Comparison of ENCODE assay signal across 6 cellular contexts in the genomic region with DNA sequence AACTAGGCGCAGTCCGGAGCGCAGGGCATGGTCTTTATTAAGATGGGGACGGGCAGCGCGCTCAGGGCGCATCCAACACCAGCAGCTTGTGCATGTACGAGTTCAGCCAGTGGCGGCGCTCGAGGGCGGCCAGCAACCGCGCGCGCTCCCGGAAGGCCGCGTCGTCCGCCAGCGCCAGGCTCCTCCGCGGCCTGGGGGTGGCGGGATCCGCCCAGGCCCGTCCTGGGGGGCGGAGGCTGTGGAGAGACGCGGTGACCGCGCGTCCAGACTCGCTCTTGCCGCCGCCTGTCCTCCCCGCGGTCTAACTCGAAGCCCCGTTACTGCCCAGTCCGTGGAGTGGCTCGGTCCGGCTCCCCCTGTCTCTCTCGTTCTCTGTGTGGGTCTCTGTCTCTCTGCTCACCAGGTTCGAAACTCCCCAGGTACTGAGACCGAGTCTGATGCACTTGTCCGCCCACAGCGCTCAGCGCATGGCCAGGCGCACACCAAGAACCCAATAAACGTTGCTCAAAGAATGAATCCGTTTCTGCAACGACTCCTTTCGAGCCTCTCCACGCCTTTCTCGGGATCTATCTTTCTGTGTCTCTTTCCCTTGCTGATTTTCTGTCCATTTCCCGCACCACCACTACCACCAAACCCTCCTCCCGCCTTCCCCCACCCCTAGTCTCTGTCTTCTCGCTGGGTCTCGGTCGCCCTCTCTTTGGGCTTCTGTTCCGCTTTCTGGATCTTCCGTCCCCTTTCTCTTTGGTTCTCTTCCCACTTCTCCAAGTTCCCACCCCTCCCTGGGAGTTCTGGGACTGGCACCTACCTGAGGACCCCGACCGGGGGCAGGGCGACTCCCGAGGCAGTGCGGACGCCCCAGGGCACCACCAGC. TPM values are rescaled to one million over a fixed set of nuclear protein-coding genes. Genes with fewer than 3 reads are reported as not detected.
DNase-seq lines count a peak whose midpoint lies in the region; ATAC-seq, FAIRE-seq and TF ChIP-seq lines count a peak whose summit lies in the region.

No MANE protein-coding gene starts in this region.

- WGBS in HepG2 (ENCODE audit: low lambda C conversion rate) = 22% methylated on average over 35 of the region's 69 CpGs

- peak; percentile 41 for TF ChIP-seq CTCF in HepG2 (CRISPR knock-in tag; IDR thresholded peaks at IDR 0.05)

- peaks cover 75% of the 10 kb centered on the region for H3K27me3 Mint-ChIP-seq in activated T-helper 17 cell treated with anti-CD3 and anti-CD28 coated beads, Interleukin-2, amount 50 U/mL, for 72 hours

- H3K27me3 ChIP-seq in HepG2 (ENCODE audit: control insufficient read depth in 1 of 2, insufficient read depth in 2 of 2, low read length in 2 of 2) = peaks cover 16 to 87% of the 10 kb centered on the region in 2 experiments

- no peaks in the 10 kb centered on the region for H3K36me3 ChIP-seq in HepG2 (replicated peaks in 1 of 2; ENCODE audit: control insufficient read depth in 1 of 2, insufficient read depth in 2 of 2, low read length in 2 of 2)

- 0 out of 2 replicates have a peak, but pooled peaks cover 6% of the 10 kb centered on the region for H3K4me1 ChIP-seq in HepG2 (ENCODE audit: insufficient read depth, low read length)

- peak overlapping the region in 1 of 3 experiments; percentile 26; a peak in 1 of 6 replicates for H3K4me3 ChIP-seq in HepG2 (replicated peaks in 1 of 3; ENCODE audit: insufficient read depth in 1 of 3, low read depth in 2 of 3, low read length in 3 of 3)

- CTCF ChIA-PET in HepG2 (lab: Yijun Ruan, JAX; ENCODE audit: low intra/inter-chr PET ratio, low total read pairs) = no interaction called here

- POLR2A ChIA-PET in HepG2 (lab: Yijun Ruan, JAX) = no interaction called here

- peak; percentile 81 for ATAC-seq in activated T-helper 17 cell treated with anti-CD3 and anti-CD28 coated beads, Interleukin-2, amount 50 U/mL, for 72 hours (replicated peaks)
- peak; percentile 43 for ATAC-seq in HepG2
- no peak for ATAC-seq in GM19328 (IDR thresholded peaks at IDR 0.05; ENCODE audit: unreplicated experiment)

- TF ChIP-seq RAD21 in HepG2 (CRISPR knock-in tag; IDR thresholded peaks at IDR 0.05) = no peak

- H3K4me3 Mint-ChIP-seq in activated T-helper 17 cell treated with anti-CD3 and anti-CD28 coated beads, Interleukin-2, amount 50 U/mL, for 72 hours = peak overlapping the region; percentile 60

- H3K4me1 Mint-ChIP-seq in activated T-helper 17 cell treated with anti-CD3 and anti-CD28 coated beads, Interleukin-2, amount 50 U/mL, for 72 hours = peaks cover 39% of the 10 kb centered on the region

- 0 out of 2 replicates have a peak overlapping the region, but pooled peaks have one; percentile 2 for H3K4me2 ChIP-seq in HepG2 (ENCODE audit: low read depth, low read length)

- no peaks in the 10 kb centered on the region for H3K9me3 Mint-ChIP-seq in activated T-helper 17 cell treated with anti-CD3 and anti-CD28 coated beads, Interleukin-2, amount 50 U/mL, for 72 hours

- no peak for TF ChIP-seq POLR2A in HepG2 (IDR thresholded peaks at IDR 0.05; ENCODE audit: insufficient read depth in 1 of 2, low read depth in 2 of 2, low read length in 2 of 2)

- peak; percentile 51 to 53 for DNase-seq in SHP77 (lab: John Stamatoyannopoulos, UW)
- no peak for DNase-seq in SHP77 treated with DMSO at 0.1 percent for 48 hours (lab: John Stamatoyannopoulos, UW)
- DNase-seq in HepG2 (ENCODE audit: low spot score) = no peak
- DNase-seq in ACHN = no peak

- H3K36me3 Mint-ChIP-seq in activated T-helper 17 cell treated with anti-CD3 and anti-CD28 coated beads, Interleukin-2, amount 50 U/mL, for 72 hours (ENCODE audit: low read depth) = no peaks in the 10 kb centered on the region

- no peak overlapping the region for H2AFZ ChIP-seq in HepG2 (ENCODE audit: low read length)

- no peak overlapping the region for H3K27ac Mint-ChIP-seq in activated T-helper 17 cell treated with anti-CD3 and anti-CD28 coated beads, Interleukin-2, amount 50 U/mL, for 72 hours

- H3K79me2 ChIP-seq in HepG2 (ENCODE audit: insufficient read depth, low read length) = no peaks in the 10 kb centered on the region

- intact Hi-C loops in HepG2 (cut with micrococcal nuclease; ENCODE audit: unreplicated experiment) = no loop called here

- no TSS peak for BruUV-seq in HepG2 (replicated peaks; lab: Mats Ljungman, UMichigan)

- in situ Hi-C loops in HepG2 (cut with HindIII; ENCODE audit: extremely low pct_ligation_motif_present, low pct_unique_long_range_greater_than_20kb) (no loop called here), ACHN (cut with HindIII; ENCODE audit: low pct_ligation_motif_present, low pct_unique_long_range_greater_than_20kb, low sequenced_read_pairs) (no loop called here)

- H3K27ac ChIP-seq in HepG2 (ENCODE audit: extremely low read length, insufficient read depth, low read length) = no peak overlapping the region

- TF ChIP-seq EP300 in HepG2 (IDR thresholded peaks at IDR 0.05; ENCODE audit: low read depth in 2 of 2, low read length in 2 of 2) (no peak), HepG2 (CRISPR knock-in tag; IDR thresholded peaks at IDR 0.05; ENCODE audit: borderline replicate concordance) (no peak)

- no peak for FAIRE-seq in HepG2 (lab: Jason Lieb, UNC)

- no peaks in the 10 kb centered on the region for H3K9me3 ChIP-seq in HepG2 (ENCODE audit: low read length)

- no peak overlapping the region for H3K9ac ChIP-seq in HepG2 (ENCODE audit: insufficient read depth, low read depth, low read length)

- H4K20me1 ChIP-seq in HepG2 (ENCODE audit: insufficient read depth, low read length) = no peaks in the 10 kb centered on the region

RNA-seq across cellular contexts. Expression of a gene that starts 0.6 kb away (rescaled TPM):
- total RNA-seq in activated T-helper 17 cell treated with anti-CD3 and anti-CD28 coated beads, Interleukin-2, amount 50 U/mL, for 72 hours = not detected
- not detected in 2 replicates for total RNA-seq in HepG2 (2016; rRNA removed; fragmentation: Illumina TruSeq; extraction: Trizol)
- total RNA-seq in HepG2 (2016; cell fraction: cytosol; rRNA removed; fragmentation: Illumina TruSeq; extraction: Trizol; ENCODE audit: low read depth) = not detected in 2 replicates
- not detected in 2 replicates for total RNA-seq in HepG2 (2016; cell fraction: insoluble cytoplasmic fraction; rRNA removed; fragmentation: Illumina TruSeq; extraction: Trizol)
- not detected in 2 replicates for total RNA-seq in HepG2 (2016; cell fraction: membrane; rRNA removed; fragmentation: Illumina TruSeq; extraction: Trizol)
- total RNA-seq in HepG2 (2016; cell fraction: nucleus; rRNA removed; fragmentation: Illumina TruSeq; extraction: Trizol) = not detected in 2 replicates
- not detected in 2 replicates for polyA plus RNA-seq in HepG2 (2011; rRNA removed)
- polyA plus RNA-seq in HepG2 (2011; cell fraction: cytosol; rRNA removed) = not detected in 2 replicates
- polyA plus RNA-seq in HepG2 (2011; cell fraction: nucleus; rRNA removed) = not detected in 2 replicates
- polyA plus RNA-seq in HepG2 (2012) = not detected in 2 replicates
- polyA plus RNA-seq in HepG2 (2016; cell fraction: cytosol; fragmentation: Illumina TruSeq; extraction: Trizol; ENCODE audit: low read depth) = not detected in 2 replicates
- polyA plus RNA-seq in HepG2 (2016; cell fraction: insoluble cytoplasmic fraction; fragmentation: Illumina TruSeq; extraction: Trizol; ENCODE audit: low read depth) = not detected in 2 replicates
- polyA plus RNA-seq in HepG2 (2016; cell fraction: membrane; fragmentation: Illumina TruSeq; extraction: Trizol; ENCODE audit: low read depth) = not detected in 2 replicates
- not detected in 2 replicates for polyA plus RNA-seq in HepG2 (2016; cell fraction: nucleus; fragmentation: Illumina TruSeq; extraction: Trizol; ENCODE audit: insufficient read depth, low read depth)
- not detected in 2 replicates for polyA minus RNA-seq in HepG2 (2011; rRNA and poly(A)+ RNA removed; ENCODE audit: low replicate concordance)
- not detected in 2 replicates for polyA minus RNA-seq in HepG2 (2011; cell fraction: cytosol; rRNA and poly(A)+ RNA removed)
- not detected in 2 replicates for polyA minus RNA-seq in HepG2 (2011; cell fraction: nucleus; rRNA and poly(A)+ RNA removed)

RNA-seq across cellular contexts. Expression of a gene that starts 2.5 kb away (rescaled TPM):
- not detected for total RNA-seq in activated T-helper 17 cell treated with anti-CD3 and anti-CD28 coated beads, Interleukin-2, amount 50 U/mL, for 72 hours
- not detected in 2 replicates for total RNA-seq in HepG2 (2016; rRNA removed; fragmentation: Illumina TruSeq; extraction: Trizol)
- not detected in 2 replicates for total RNA-seq in HepG2 (2016; cell fraction: cytosol; rRNA removed; fragmentation: Illumina TruSeq; extraction: Trizol; ENCODE audit: low read depth)
- not detected in 2 replicates for total RNA-seq in HepG2 (2016; cell fraction: insoluble cytoplasmic fraction; rRNA removed; fragmentation: Illumina TruSeq; extraction: Trizol)
- not detected in 2 replicates for total RNA-seq in HepG2 (2016; cell fraction: membrane; rRNA removed; fragmentation: Illumina TruSeq; extraction: Trizol)
- total RNA-seq in HepG2 (2016; cell fraction: nucleus; rRNA removed; fragmentation: Illumina TruSeq; extraction: Trizol) = not detected in 2 replicates
- not detected in 2 replicates for polyA plus RNA-seq in HepG2 (2011; rRNA removed)
- polyA plus RNA-seq in HepG2 (2011; cell fraction: cytosol; rRNA removed) = not detected in 2 replicates
- not detected in 2 replicates for polyA plus RNA-seq in HepG2 (2011; cell fraction: nucleus; rRNA removed)
- not detected in 2 replicates for polyA plus RNA-seq in HepG2 (2012)
- not detected in 2 replicates for polyA plus RNA-seq in HepG2 (2016; cell fraction: cytosol; fragmentation: Illumina TruSeq; extraction: Trizol; ENCODE audit: low read depth)
- polyA plus RNA-seq in HepG2 (2016; cell fraction: insoluble cytoplasmic fraction; fragmentation: Illumina TruSeq; extraction: Trizol; ENCODE audit: low read depth) = not detected in 2 replicates
- polyA plus RNA-seq in HepG2 (2016; cell fraction: membrane; fragmentation: Illumina TruSeq; extraction: Trizol; ENCODE audit: low read depth) = not detected in 2 replicates
- polyA plus RNA-seq in HepG2 (2016; cell fraction: nucleus; fragmentation: Illumina TruSeq; extraction: Trizol; ENCODE audit: insufficient read depth, low read depth) = not detected in 2 replicates
- polyA minus RNA-seq in HepG2 (2011; rRNA and poly(A)+ RNA removed; ENCODE audit: low replicate concordance) = not detected in 2 replicates
- not detected in 2 replicates for polyA minus RNA-seq in HepG2 (2011; cell fraction: cytosol; rRNA and poly(A)+ RNA removed)
- not detected in 2 replicates for polyA minus RNA-seq in HepG2 (2011; cell fraction: nucleus; rRNA and poly(A)+ RNA removed)

RNA-seq across cellular contexts. Expression of a gene that starts 18.7 kb away (rescaled TPM):
- total RNA-seq in activated T-helper 17 cell treated with anti-CD3 and anti-CD28 coated beads, Interleukin-2, amount 50 U/mL, for 72 hours = under 1 TPM in 1 of 2 donors, not detected in 1; 0.40 TPM
- not detected in 2 replicates for total RNA-seq in HepG2 (2016; rRNA removed; fragmentation: Illumina TruSeq; extraction: Trizol)
- not detected in 2 replicates for total RNA-seq in HepG2 (2016; cell fraction: cytosol; rRNA removed; fragmentation: Illumina TruSeq; extraction: Trizol; ENCODE audit: low read depth)
- total RNA-seq in HepG2 (2016; cell fraction: insoluble cytoplasmic fraction; rRNA removed; fragmentation: Illumina TruSeq; extraction: Trizol) = 0.06 TPM in 1 of 2 replicates, not detected in the other
- 0.06 TPM in 1 of 2 replicates, not detected in the other for total RNA-seq in HepG2 (2016; cell fraction: membrane; rRNA removed; fragmentation: Illumina TruSeq; extraction: Trizol)
- total RNA-seq in HepG2 (2016; cell fraction: nucleus; rRNA removed; fragmentation: Illumina TruSeq; extraction: Trizol) = not detected in 2 replicates
- 0.32 and 0.37 TPM in 2 replicates for polyA plus RNA-seq in HepG2 (2011; rRNA removed)
- polyA plus RNA-seq in HepG2 (2011; cell fraction: cytosol; rRNA removed) = 0.15 and 0.22 TPM in 2 replicates
- 1.9 and 2.4 TPM in 2 replicates for polyA plus RNA-seq in HepG2 (2011; cell fraction: nucleus; rRNA removed)
- 0.17 and 0.37 TPM in 2 replicates for polyA plus RNA-seq in HepG2 (2012)
- polyA plus RNA-seq in HepG2 (2016; cell fraction: cytosol; fragmentation: Illumina TruSeq; extraction: Trizol; ENCODE audit: low read depth) = 0.03 and 0.05 TPM in 2 replicates
- 0.09 and 0.10 TPM in 2 replicates for polyA plus RNA-seq in HepG2 (2016; cell fraction: insoluble cytoplasmic fraction; fragmentation: Illumina TruSeq; extraction: Trizol; ENCODE audit: low read depth)
- polyA plus RNA-seq in HepG2 (2016; cell fraction: membrane; fragmentation: Illumina TruSeq; extraction: Trizol; ENCODE audit: low read depth) = not detected in 2 replicates
- polyA plus RNA-seq in HepG2 (2016; cell fraction: nucleus; fragmentation: Illumina TruSeq; extraction: Trizol; ENCODE audit: insufficient read depth, low read depth) = 0.40 and 0.49 TPM in 2 replicates
- 0.19 and 0.34 TPM in 2 replicates for polyA minus RNA-seq in HepG2 (2011; rRNA and poly(A)+ RNA removed; ENCODE audit: low replicate concordance)
- 0.40 TPM in 1 of 2 replicates, not detected in the other for polyA minus RNA-seq in HepG2 (2011; cell fraction: cytosol; rRNA and poly(A)+ RNA removed)
- polyA minus RNA-seq in HepG2 (2011; cell fraction: nucleus; rRNA and poly(A)+ RNA removed) = 0.77 and 1.6 TPM in 2 replicates

RNA-seq across cellular contexts. Expression of a gene that starts 29.0 kb away (rescaled TPM):
- 100 to 1,000 TPM; 183 to 194 TPM for total RNA-seq in activated T-helper 17 cell treated with anti-CD3 and anti-CD28 coated beads, Interleukin-2, amount 50 U/mL, for 72 hours
- total RNA-seq in HepG2 (2016; rRNA removed; fragmentation: Illumina TruSeq; extraction: Trizol) = 94.9 and 110 TPM in 2 replicates
- total RNA-seq in HepG2 (2016; cell fraction: cytosol; rRNA removed; fragmentation: Illumina TruSeq; extraction: Trizol; ENCODE audit: low read depth) = 60.4 and 74.8 TPM in 2 replicates
- total RNA-seq in HepG2 (2016; cell fraction: insoluble cytoplasmic fraction; rRNA removed; fragmentation: Illumina TruSeq; extraction: Trizol) = 105 and 114 TPM in 2 replicates
- 77.7 and 93.8 TPM in 2 replicates for total RNA-seq in HepG2 (2016; cell fraction: membrane; rRNA removed; fragmentation: Illumina TruSeq; extraction: Trizol)
- 75.2 and 89.0 TPM in 2 replicates for total RNA-seq in HepG2 (2016; cell fraction: nucleus; rRNA removed; fragmentation: Illumina TruSeq; extraction: Trizol)
- 126 and 137 TPM in 2 replicates for polyA plus RNA-seq in HepG2 (2011; rRNA removed)
- 117 and 150 TPM in 2 replicates for polyA plus RNA-seq in HepG2 (2011; cell fraction: cytosol; rRNA removed)
- polyA plus RNA-seq in HepG2 (2011; cell fraction: nucleus; rRNA removed) = 281 and 313 TPM in 2 replicates
- 108 and 121 TPM in 2 replicates for polyA plus RNA-seq in HepG2 (2012)
- polyA plus RNA-seq in HepG2 (2016; cell fraction: cytosol; fragmentation: Illumina TruSeq; extraction: Trizol; ENCODE audit: low read depth) = 33.5 and 45.1 TPM in 2 replicates
- polyA plus RNA-seq in HepG2 (2016; cell fraction: insoluble cytoplasmic fraction; fragmentation: Illumina TruSeq; extraction: Trizol; ENCODE audit: low read depth) = 86.6 and 90.0 TPM in 2 replicates
- polyA plus RNA-seq in HepG2 (2016; cell fraction: membrane; fragmentation: Illumina TruSeq; extraction: Trizol; ENCODE audit: low read depth) = 42.8 and 56.0 TPM in 2 replicates
- 175 and 195 TPM in 2 replicates for polyA plus RNA-seq in HepG2 (2016; cell fraction: nucleus; fragmentation: Illumina TruSeq; extraction: Trizol; ENCODE audit: insufficient read depth, low read depth)
- polyA minus RNA-seq in HepG2 (2011; rRNA and poly(A)+ RNA removed; ENCODE audit: low replicate concordance) = 83.0 and 106 TPM in 2 replicates
- polyA minus RNA-seq in HepG2 (2011; cell fraction: cytosol; rRNA and poly(A)+ RNA removed) = 40.9 and 42.6 TPM in 2 replicates
- 50.9 and 63.0 TPM in 2 replicates for polyA minus RNA-seq in HepG2 (2011; cell fraction: nucleus; rRNA and poly(A)+ RNA removed)

RNA-seq across cellular contexts. Expression of a gene that starts 30.4 kb away (rescaled TPM):
- 10 to 100 TPM; 15.5 to 39.1 TPM for total RNA-seq in activated T-helper 17 cell treated with anti-CD3 and anti-CD28 coated beads, Interleukin-2, amount 50 U/mL, for 72 hours
- 29.6 and 34.9 TPM in 2 replicates for total RNA-seq in HepG2 (2016; rRNA removed; fragmentation: Illumina TruSeq; extraction: Trizol)
- total RNA-seq in HepG2 (2016; cell fraction: cytosol; rRNA removed; fragmentation: Illumina TruSeq; extraction: Trizol; ENCODE audit: low read depth) = 2.5 and 3.4 TPM in 2 replicates
- total RNA-seq in HepG2 (2016; cell fraction: insoluble cytoplasmic fraction; rRNA removed; fragmentation: Illumina TruSeq; extraction: Trizol) = 27.6 and 38.2 TPM in 2 replicates
- 6.3 and 7.8 TPM in 2 replicates for total RNA-seq in HepG2 (2016; cell fraction: membrane; rRNA removed; fragmentation: Illumina TruSeq; extraction: Trizol)
- 15.0 and 23.1 TPM in 2 replicates for total RNA-seq in HepG2 (2016; cell fraction: nucleus; rRNA removed; fragmentation: Illumina TruSeq; extraction: Trizol)
- polyA plus RNA-seq in HepG2 (2011; rRNA removed) = 8.4 and 9.2 TPM in 2 replicates
- polyA plus RNA-seq in HepG2 (2011; cell fraction: cytosol; rRNA removed) = 6.8 and 16.2 TPM in 2 replicates
- 31.7 and 40.0 TPM in 2 replicates for polyA plus RNA-seq in HepG2 (2011; cell fraction: nucleus; rRNA removed)
- polyA plus RNA-seq in HepG2 (2012) = 7.6 and 9.2 TPM in 2 replicates
- polyA plus RNA-seq in HepG2 (2016; cell fraction: cytosol; fragmentation: Illumina TruSeq; extraction: Trizol; ENCODE audit: low read depth) = 1.7 and 2.8 TPM in 2 replicates
- polyA plus RNA-seq in HepG2 (2016; cell fraction: insoluble cytoplasmic fraction; fragmentation: Illumina TruSeq; extraction: Trizol; ENCODE audit: low read depth) = 25.4 and 29.9 TPM in 2 replicates
- polyA plus RNA-seq in HepG2 (2016; cell fraction: membrane; fragmentation: Illumina TruSeq; extraction: Trizol; ENCODE audit: low read depth) = 3.2 and 4.3 TPM in 2 replicates
- polyA plus RNA-seq in HepG2 (2016; cell fraction: nucleus; fragmentation: Illumina TruSeq; extraction: Trizol; ENCODE audit: insufficient read depth, low read depth) = 40.8 and 41.9 TPM in 2 replicates
- 16.3 and 53.3 TPM in 2 replicates for polyA minus RNA-seq in HepG2 (2011; rRNA and poly(A)+ RNA removed; ENCODE audit: low replicate concordance)
- 13.7 and 17.8 TPM in 2 replicates for polyA minus RNA-seq in HepG2 (2011; cell fraction: cytosol; rRNA and poly(A)+ RNA removed)
- polyA minus RNA-seq in HepG2 (2011; cell fraction: nucleus; rRNA and poly(A)+ RNA removed) = 3.6 and 4.4 TPM in 2 replicates

Comparison
In these comparisons a context has a peak if more than half of its experiments do, and no peak if none do; other contexts are left out.
1. DNase-seq: peak in SHP77 (2 of 2); none in SHP77 treated with DMSO at 0.1 percent for 48 hours (single experiment), HepG2 (single experiment) and ACHN (single experiment).